Comparison of ENCODE assay signal across 26 cellular contexts in genomic region chr17:20299013-20299412, GRCh38.
DNase-seq lines count a peak whose midpoint lies in the region; ATAC-seq, FAIRE-seq and TF ChIP-seq lines count a peak whose summit lies in the region.
"Had no signal": no experiment of that assay in that cellular context is flagged by ENCODE, and none has a peak within 500 bp of the region (broad histone marks: within the 10 kb centered on the region; RNA-seq: fewer than 3 reads in every experiment).

No MANE protein-coding gene starts in this region.

- no peaks in the 10 kb centered on the region for H3K27me3 ChIP-seq in ascending aorta
- H3K27me3 ChIP-seq in osteoblast (ENCODE audit: insufficient read depth, low read length): no peaks in the 10 kb centered on the region
- H3K27me3 ChIP-seq in esophagus muscularis mucosa: no peaks in the 10 kb centered on the region
- H3K27me3 ChIP-seq in left lung: no peaks in the 10 kb centered on the region
- H3K27me3 ChIP-seq: BE2C; BLaER1 treated with 17β-estradiol and CSF1 and Interleukin-3, amounts not matched to agents 10 nM and 100 nM had no signal

- H2AFZ ChIP-seq in osteoblast (ENCODE audit: low read length): no peak overlapping the region
- H2AFZ ChIP-seq: GM23338 had no signal

- ATAC-seq in A549 (no peak), left lung (no peak)
- ATAC-seq in stimulated activated effector memory CD8-positive, alpha-beta T cell treated with anti-CD3 and anti-CD28 coated beads, Interleukin-12 subunit alpha, Interleukin-12 subunit beta, amount 100 ng/mL, for 72 hours: no peak
- ATAC-seq: GM23338, HCT116 had no signal

- CTCF ChIA-PET in A549 (lab: Yijun Ruan, JAX): interaction anchor here (0.6 to 2.0 kb wide), 4 partner anchors 10 to 178 kb away, joined by 3 to 5 read pairs (median 3); no protein-coding TSS in a partner anchor

- FAIRE-seq in A549 (lab: Jason Lieb, UNC): no peak
- FAIRE-seq: A204.1, GM12891, GM18507 had no signal

- WGBS in A549 (ENCODE audit: missing lambda C conversion rate): 88% methylated on average over 3 of the region's 3 CpGs
- 98% methylated on average over 3 of the region's 3 CpGs for WGBS in esophagus muscularis mucosa

- H3K4me1 ChIP-seq in A549: no peaks in the 10 kb centered on the region
- H3K4me1 ChIP-seq in ascending aorta: peaks cover 12 to 24% of the 10 kb centered on the region in 2 donors
- H3K4me1 ChIP-seq in osteoblast (ENCODE audit: insufficient read depth, low read length): peaks cover 30% of the 10 kb centered on the region
- H3K4me1 ChIP-seq in esophagus muscularis mucosa: no peaks in the 10 kb centered on the region
- no peaks in the 10 kb centered on the region for H3K4me1 ChIP-seq in left lung
- H3K4me1 ChIP-seq: BE2C had no signal

- H3K4me3 ChIP-seq in A549 (no peak overlapping the region), ascending aorta (no peak overlapping the region), osteoblast (ENCODE audit: insufficient read depth, low read length) (no peak overlapping the region), esophagus muscularis mucosa (no peak overlapping the region), left lung (no peak overlapping the region)
- H3K4me3 ChIP-seq: BLaER1 treated with 17β-estradiol and CSF1 and Interleukin-3, amounts not matched to agents 10 nM and 100 nM; GM23338 had no signal

- H3K36me3 ChIP-seq in ascending aorta: peaks cover 3 to 7% of the 10 kb centered on the region in 2 donors
- H3K36me3 ChIP-seq in osteoblast (ENCODE audit: insufficient read depth, low read length): peaks cover 11% of the 10 kb centered on the region
- peaks cover 0 to 9% (median 0%) of the 10 kb centered on the region in 4 donors for H3K36me3 ChIP-seq in esophagus muscularis mucosa
- peaks cover 0 to 8% of the 10 kb centered on the region in 2 donors for H3K36me3 ChIP-seq in left lung
- H3K36me3 ChIP-seq: BE2C had no signal

- H3K27ac ChIP-seq in A549 (no peak overlapping the region), ascending aorta (peak overlapping the region; percentile 84 to 89), osteoblast (ENCODE audit: low read depth, low read length) (peak overlapping the region; percentile 99), esophagus muscularis mucosa (replicated peaks in 1 of 4) (no peak overlapping the region), left lung (no peak overlapping the region)
- H3K27ac ChIP-seq: 22Rv1; BLaER1 treated with 17β-estradiol and CSF1 and Interleukin-3, amounts not matched to agents 10 nM and 100 nM had no signal

- H3K27ac Mint-ChIP-seq in stimulated activated effector memory CD8-positive, alpha-beta T cell treated with anti-CD3 and anti-CD28 coated beads, Interleukin-12 subunit alpha, Interleukin-12 subunit beta, amount 100 ng/mL, for 72 hours: no peak overlapping the region
- H3K27ac Mint-ChIP-seq: CD4-positive, alpha-beta T cell; GM23338 had no signal

- DNase-seq in A549 (ENCODE audit: low read depth in 1 of 2, low spot score in 1 of 2) (no peak), ascending aorta (ENCODE audit: low spot score in 2 of 2) (no peak), ecto neural progenitor cell (ENCODE audit: low spot score) (peak; percentile 27), osteoblast (ENCODE audit: insufficient read length, low spot score, missing footprints) (no peak), esophagus muscularis mucosa (ENCODE audit: extremely low spot score) (no peak), left lung (no peak), NCI-H446 treated with DMSO at 0.1 percent for 48 hours (lab: John Stamatoyannopoulos, UW) (no peak)
- DNase-seq in stimulated activated effector memory CD8-positive, alpha-beta T cell treated with anti-CD3 and anti-CD28 coated beads, Interleukin-12 subunit alpha, Interleukin-12 subunit beta, amount 100 ng/mL, for 72 hours (ENCODE audit: low spot score in 2 of 2): no peak
- DNase-seq: ACHN; AML-193; BE2C; CD4-positive, alpha-beta T cell; CD8-positive, alpha-beta memory T cell; DMS53; DMS79 treated with DMSO at 0.1 percent for 48 hours; GF-D8; H9; HFFc6 had no signal

- TF ChIP-seq RAD21 in A549 (conservative IDR thresholded peaks at IDR 0.05 in 1 of 2, IDR thresholded peaks at IDR 0.05 in 1 of 2): no peak

- no peaks in the 10 kb centered on the region for H3K79me2 ChIP-seq in osteoblast (ENCODE audit: insufficient read depth, low read length)

- POLR2A ChIA-PET in A549 (lab: Yijun Ruan, JAX): no interaction called here

- TF ChIP-seq CTCF in A549 (IDR thresholded peaks at IDR 0.05): no peak
- no peak for TF ChIP-seq CTCF in ascending aorta (IDR thresholded peaks at IDR 0.05)
- no peak for TF ChIP-seq CTCF in osteoblast (IDR thresholded peaks at IDR 0.05; ENCODE audit: extremely low read depth, low read depth, low read length)
- no peak for TF ChIP-seq CTCF in esophagus muscularis mucosa (IDR thresholded peaks at IDR 0.05)
- TF ChIP-seq CTCF in left lung (IDR thresholded peaks at IDR 0.05): no peak

- H4K20me1 ChIP-seq in osteoblast (ENCODE audit: insufficient read depth, low read length): no peaks in the 10 kb centered on the region

- intact Hi-C loops in ascending aorta (cut with DNase I): no loop called here
- intact Hi-C loops in esophagus muscularis mucosa (cut with DNase I): no loop called here
- intact Hi-C loops in left lung (cut with DNase I): no loop called here

- no peak overlapping the region for H3K4me3 Mint-ChIP-seq in stimulated activated effector memory CD8-positive, alpha-beta T cell treated with anti-CD3 and anti-CD28 coated beads, Interleukin-12 subunit alpha, Interleukin-12 subunit beta, amount 100 ng/mL, for 72 hours
- H3K4me3 Mint-ChIP-seq: CD14-positive monocyte; CD4-positive, alpha-beta T cell; CD8-positive, alpha-beta memory T cell; GM23338; H9; HFFc6 had no signal

- TF ChIP-seq EP300 in A549 (IDR thresholded peaks at IDR 0.05): no peak
- TF ChIP-seq EP300 in esophagus muscularis mucosa (IDR thresholded peaks at IDR 0.05): no peak

- H3K36me3 Mint-ChIP-seq in stimulated activated effector memory CD8-positive, alpha-beta T cell treated with anti-CD3 and anti-CD28 coated beads, Interleukin-12 subunit alpha, Interleukin-12 subunit beta, amount 100 ng/mL, for 72 hours: no peaks in the 10 kb centered on the region

- no peaks in the 10 kb centered on the region for H3K4me1 Mint-ChIP-seq in stimulated activated effector memory CD8-positive, alpha-beta T cell treated with anti-CD3 and anti-CD28 coated beads, Interleukin-12 subunit alpha, Interleukin-12 subunit beta, amount 100 ng/mL, for 72 hours
- H3K4me1 Mint-ChIP-seq: CD8-positive, alpha-beta memory T cell; GM23338; H9 had no signal

- H3K4me2 ChIP-seq in A549 (no peak overlapping the region), osteoblast (ENCODE audit: insufficient read depth, low read length) (no peak overlapping the region)
- H3K4me2 ChIP-seq: BLaER1 treated with 17β-estradiol and CSF1 and Interleukin-3, amounts not matched to agents 10 nM and 100 nM; GM23338 had no signal

- no peak for TF ChIP-seq POLR2A in A549 (IDR thresholded peaks at IDR 0.05; ENCODE audit: low read length)
- TF ChIP-seq POLR2A in esophagus muscularis mucosa (IDR thresholded peaks at IDR 0.05; ENCODE audit: low read depth): no peak

- no peaks in the 10 kb centered on the region for H3K9me3 ChIP-seq in A549
- H3K9me3 ChIP-seq in ascending aorta: no peaks in the 10 kb centered on the region
- no peaks in the 10 kb centered on the region for H3K9me3 ChIP-seq in osteoblast (ENCODE audit: low read depth, low read length)
- H3K9me3 ChIP-seq in esophagus muscularis mucosa: no peaks in the 10 kb centered on the region
- H3K9me3 ChIP-seq in left lung: no peaks in the 10 kb centered on the region
- H3K9me3 ChIP-seq: BE2C had no signal

- H3K9me3 Mint-ChIP-seq in stimulated activated effector memory CD8-positive, alpha-beta T cell treated with anti-CD3 and anti-CD28 coated beads, Interleukin-12 subunit alpha, Interleukin-12 subunit beta, amount 100 ng/mL, for 72 hours: no peaks in the 10 kb centered on the region
- H3K9me3 Mint-ChIP-seq: CD4-positive, alpha-beta T cell; GM23338; HFFc6 had no signal

TF ChIP-seq in A549, 52 proteins besides CTCF, POLR2A, EP300 and RAD21:
- 0 out of 2 replicates have a peak, but pooled peaks have one; percentile 25 for TF ChIP-seq KDM1A (IDR thresholded peaks at IDR 0.05; ENCODE audit: low read depth)
- TF ChIP-seq FOXS1 (CRISPR knock-in tag; IDR thresholded peaks at IDR 0.05): no peak
- TF ChIP-seq SREBF2 (IDR thresholded peaks at IDR 0.05): no peak

Comparison
In these comparisons a context has a peak if more than half of its experiments do, and no peak if none do; other contexts are left out.
1. H3K27ac ChIP-seq: peak in ascending aorta (2 of 2) and osteoblast (single experiment); none in A549 (0 of 2), esophagus muscularis mucosa (0 of 4) and left lung (0 of 2).